8 cellular contexts compared by ENCODE assay signal in the genomic region with DNA sequence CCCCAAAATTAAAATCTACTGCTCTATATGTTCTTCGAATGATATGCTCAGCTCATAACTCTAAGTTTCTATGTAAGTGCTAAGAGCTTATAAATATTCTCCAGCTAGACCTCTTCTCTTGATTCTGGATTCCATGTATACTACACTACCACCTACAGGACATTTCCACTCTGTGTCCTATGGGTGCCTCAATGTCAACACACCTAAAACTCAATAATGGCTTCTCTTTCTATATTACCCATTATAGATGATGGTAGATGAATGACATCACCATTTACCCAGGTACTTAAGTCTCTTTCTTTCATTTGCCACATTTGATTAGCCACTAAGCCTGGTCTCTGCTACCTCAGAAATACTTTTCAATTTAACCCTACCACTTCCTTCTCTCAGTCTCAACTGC. TPM values are rescaled to one million over a fixed set of nuclear protein-coding genes. Genes with fewer than 3 reads are reported as not detected.
DNase-seq lines count a peak whose midpoint lies in the region; ATAC-seq, FAIRE-seq and TF ChIP-seq lines count a peak whose summit lies in the region.

No MANE protein-coding gene starts in this region.

- DNase-seq in A172 (ENCODE audit: low spot score) = peak; percentile 46
- no peak for DNase-seq in GM12891 (ENCODE audit: insufficient read length, low spot score)
- peak; percentile 56 for DNase-seq in NCI-H748 (lab: John Stamatoyannopoulos, UW; ENCODE audit: unreplicated experiment)
- peak; percentile 6 to 17 for DNase-seq in erythroblast (lab: John Stamatoyannopoulos, UW)
- DNase-seq in GM19238 (ENCODE audit: insufficient read length, low spot score) = no peak

- ATAC-seq in HG02938 (IDR thresholded peaks at IDR 0.05; ENCODE audit: unreplicated experiment) = no peak
- ATAC-seq in HG02610 (IDR thresholded peaks at IDR 0.05; ENCODE audit: unreplicated experiment) = no peak
- no peak for ATAC-seq in GM19023 (IDR thresholded peaks at IDR 0.05; ENCODE audit: unreplicated experiment)

- FAIRE-seq in GM12891 (lab: Jason Lieb, UNC) = no peak

- no peak for TF ChIP-seq POLR2A in GM12891 (IDR thresholded peaks at IDR 0.05; ENCODE audit: low read depth, low read length)
- TF ChIP-seq POLR2A in erythroblast (IDR thresholded peaks at IDR 0.05; ENCODE audit: low read length) = no peak

TF ChIP-seq in GM12891, 5 proteins besides CTCF, POLR2A, EP300 and RAD21:
- TF ChIP-seq POU2F2 (IDR thresholded peaks at IDR 0.05; ENCODE audit: low read depth, low read length) (no peak), PAX5 (IDR thresholded peaks at IDR 0.05; ENCODE audit: insufficient read depth, low read length, severe bottlenecking) (no peak), POLR2AphosphoS5 (IDR thresholded peaks at IDR 0.05; ENCODE audit: low read depth, low read length) (no peak), SPI1 (IDR thresholded peaks at IDR 0.05; ENCODE audit: low read depth, low read length) (0 out of 2 replicates have a peak, but pooled peaks have one; percentile 14), TAF1 (IDR thresholded peaks at IDR 0.05; ENCODE audit: low read depth, low read length) (no peak)

RNA-seq across cellular contexts. Expression of gene TBX19, which starts 41.3 kb away (rescaled TPM):
- 0.50 and 0.53 TPM in 2 replicates for total RNA-seq in A172 (2014; rRNA removed; shearing (Covaris generic))
- polyA plus RNA-seq in GM12891 (2012; ENCODE audit: low read depth, missing spikeins) = 1.3 TPM

Comparison
In these comparisons a context has a peak if more than half of its experiments do, and no peak if none do; other contexts are left out.
1. DNase-seq: peak in A172 (single experiment), NCI-H748 (single experiment) and erythroblast (2 of 2); none in GM12891 (single experiment) and GM19238 (single experiment).